8 cellular contexts compared by ENCODE assay signal in the genomic region with DNA sequence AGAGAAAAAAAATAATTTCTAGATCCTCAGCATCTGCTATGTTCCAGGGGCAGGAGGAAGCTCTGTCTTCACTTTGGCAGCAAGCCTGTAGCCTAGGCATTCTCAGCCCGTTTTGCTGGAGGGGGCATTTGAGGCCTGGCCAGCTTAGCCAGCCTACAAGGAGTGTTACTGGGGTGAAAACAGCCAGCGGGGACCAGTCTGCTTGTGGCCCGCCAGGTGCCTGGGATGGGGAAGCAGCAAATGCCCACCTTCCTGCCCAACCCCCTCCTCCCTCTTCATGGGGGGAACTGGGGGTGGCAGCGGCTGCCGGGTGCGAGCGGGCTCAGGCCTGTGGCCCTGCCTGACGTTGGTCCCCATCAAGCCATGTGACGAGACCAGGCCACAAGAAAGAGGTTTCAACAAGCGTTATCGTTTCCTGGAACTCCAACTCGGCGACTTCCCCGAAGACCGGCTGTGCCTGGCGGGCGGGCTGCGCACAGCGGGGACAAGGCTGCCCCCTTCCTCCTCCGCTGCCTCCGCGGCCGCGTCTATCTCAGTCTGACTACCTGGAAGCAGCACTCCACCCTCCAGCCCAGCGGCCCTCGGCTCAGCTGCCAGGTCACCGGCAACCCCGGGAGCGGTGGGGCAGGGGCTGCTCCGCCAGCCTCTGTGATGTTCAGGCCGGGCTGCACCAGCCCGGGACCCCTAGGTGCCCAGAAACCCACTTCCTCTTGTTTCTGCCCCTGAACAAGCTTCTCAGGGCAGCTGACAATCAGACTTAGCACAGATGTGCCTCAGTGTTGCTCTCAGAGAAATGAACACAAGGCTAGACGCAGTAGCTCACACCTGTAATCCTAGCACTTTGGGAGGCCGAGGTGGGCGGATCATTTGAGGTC.
DNase-seq lines count a peak whose midpoint lies in the region; ATAC-seq and TF ChIP-seq lines count a peak whose summit lies in the region.

No MANE protein-coding gene starts in this region.

- peak; percentile 20 for TF ChIP-seq CTCF in GM10248 (IDR thresholded peaks at IDR 0.05; ENCODE audit: control extremely low read depth, extremely low read depth, low read depth, missing control alignments)

- H3K9me3 Mint-ChIP-seq in T-helper 2 cell treated with Interferon-gamma antibody and Interleukin-4, amounts not matched to agents 5 μg/mL and 100 μg/mL, for 36 hours, result no peaks in the 10 kb centered on the region

- peak; percentile 73 for DNase-seq in GM10248 (ENCODE audit: extremely low spot score)
- peak; percentile 95 for DNase-seq in T-helper 2 cell treated with Interferon-gamma antibody and Interleukin-4, amounts not matched to agents 5 μg/mL and 100 μg/mL, for 36 hours (ENCODE audit: low spot score)
- DNase-seq in activated naive CD8-positive, alpha-beta T cell treated with anti-CD3 and anti-CD28 coated beads, Interleukin-2, amount 50 U/mL, for 16 hours (ENCODE audit: low read depth, low spot score), result peak; percentile 78
- peak; percentile 39 for DNase-seq in retina
- no peak for DNase-seq in SW 1271 (lab: John Stamatoyannopoulos, UW)
- no peak for DNase-seq in NCI-H2029 treated with DMSO at 0.1 percent for 48 hours (lab: John Stamatoyannopoulos, UW)
- no peak for DNase-seq in NCI-H524 treated with DMSO at 0.1 percent for 48 hours (lab: John Stamatoyannopoulos, UW)

- ATAC-seq in HG02623 (IDR thresholded peaks at IDR 0.05; ENCODE audit: unreplicated experiment), result peak; percentile 53

- peak overlapping the region; percentile 97 for H3K27ac Mint-ChIP-seq in T-helper 2 cell treated with Interferon-gamma antibody and Interleukin-4, amounts not matched to agents 5 μg/mL and 100 μg/mL, for 36 hours

- H3K27me3 Mint-ChIP-seq in T-helper 2 cell treated with Interferon-gamma antibody and Interleukin-4, amounts not matched to agents 5 μg/mL and 100 μg/mL, for 36 hours (ENCODE audit: low read depth), result no peaks in the 10 kb centered on the region

- H3K4me3 Mint-ChIP-seq in T-helper 2 cell treated with Interferon-gamma antibody and Interleukin-4, amounts not matched to agents 5 μg/mL and 100 μg/mL, for 36 hours, result peak overlapping the region; percentile 83

- POLR2A ChIA-PET in GM10248 (lab: Yijun Ruan, JAX), result interaction anchor here (0.9 kb wide), 1 partner anchor 22 kb away, joined by 4 read pairs; no protein-coding TSS in a partner anchor

- H3K4me1 Mint-ChIP-seq in T-helper 2 cell treated with Interferon-gamma antibody and Interleukin-4, amounts not matched to agents 5 μg/mL and 100 μg/mL, for 36 hours (ENCODE audit: low read depth), result peaks cover 77% of the 10 kb centered on the region

- CTCF ChIA-PET in GM10248 (lab: Yijun Ruan, JAX), result interaction anchor here (0.7 to 2.3 kb wide), 7 partner anchors 8 to 123 kb away, joined by 3 to 9 read pairs (median 3); no protein-coding TSS in a partner anchor

- H3K36me3 Mint-ChIP-seq in T-helper 2 cell treated with Interferon-gamma antibody and Interleukin-4, amounts not matched to agents 5 μg/mL and 100 μg/mL, for 36 hours (ENCODE audit: low read depth), result no peaks in the 10 kb centered on the region

Comparison
In these comparisons a context has a peak if more than half of its experiments do, and no peak if none do; other contexts are left out.
1. DNase-seq: peak in GM10248 (single experiment), T-helper 2 cell treated with Interferon-gamma antibody and Interleukin-4, amounts not matched to agents 5 μg/mL and 100 μg/mL, for 36 hours (single experiment), activated naive CD8-positive, alpha-beta T cell treated with anti-CD3 and anti-CD28 coated beads, Interleukin-2, amount 50 U/mL, for 16 hours (single experiment) and retina (single experiment); none in SW 1271 (0 of 2), NCI-H2029 treated with DMSO at 0.1 percent for 48 hours (single experiment) and NCI-H524 treated with DMSO at 0.1 percent for 48 hours (single experiment).